ENCODE assay signal across 9 cellular contexts in genomic region chr7:130141858-130142653, GRCh38.
DNase-seq lines count a peak whose midpoint lies in the region; ATAC-seq, FAIRE-seq and TF ChIP-seq lines count a peak whose summit lies in the region.
"Had no signal": no experiment of that assay in that cellular context is flagged by ENCODE, and none has a peak within 500 bp of the region (broad histone marks: within the 10 kb centered on the region; RNA-seq: fewer than 3 reads in every experiment).

No MANE protein-coding gene starts in this region.

- H3K27ac ChIP-seq in DOHH2 (ENCODE audit: low read depth, low read length) (no peak overlapping the region), psoas muscle (no peak overlapping the region), small intestine (ENCODE audit: low read depth in 1 of 2, low read length in 1 of 2) (peak overlapping the region in 1 of 2 donors; percentile 75)
- H3K27ac ChIP-seq: WERI-Rb-1 had no signal

- H3K4me3 ChIP-seq in DOHH2 (ENCODE audit: low read length) (peak overlapping the region; percentile 73), psoas muscle (peak overlapping the region; percentile 55), small intestine (ENCODE audit: low read depth in 1 of 2, low read length in 2 of 2) (peak overlapping the region in 1 of 2 donors; percentile 35)

- DNase-seq in activated CD4-positive, alpha-beta memory T cell treated with anti-CD3 and anti-CD28 coated beads for 36 hours: no peak
- DNase-seq in left cardiac atrium (no peak), psoas muscle (no peak), dermis blood vessel endothelial cell (no peak), small intestine (no peak)
- DNase-seq: WERI-Rb-1 had no signal

- peaks cover 6% of the 10 kb centered on the region for H3K36me3 Mint-ChIP-seq in activated CD4-positive, alpha-beta memory T cell treated with anti-CD3 and anti-CD28 coated beads for 36 hours

- no peaks in the 10 kb centered on the region for H3K36me3 ChIP-seq in DOHH2 (ENCODE audit: control insufficient read depth, low read length)
- peaks cover 0 to 14% of the 10 kb centered on the region in 2 donors for H3K36me3 ChIP-seq in psoas muscle (ENCODE audit: insufficient read depth in 1 of 2, low read depth in 1 of 2)
- peaks cover 2% of the 10 kb centered on the region in 2 donors for H3K36me3 ChIP-seq in small intestine (ENCODE audit: control insufficient read depth in 2 of 2, insufficient read depth in 2 of 2, low read length in 2 of 2)
- H3K36me3 ChIP-seq: WERI-Rb-1 had no signal

- CTCF ChIA-PET in activated CD4-positive, alpha-beta memory T cell treated with anti-CD3 and anti-CD28 coated beads for 36 hours (lab: Charles Lee): no interaction called here

- no peak for FAIRE-seq in small intestine (lab: Jason Lieb, UNC)

- peaks cover 14% of the 10 kb centered on the region for H3K27me3 ChIP-seq in DOHH2 (ENCODE audit: control insufficient read depth, low read length)
- no peaks in the 10 kb centered on the region for H3K27me3 ChIP-seq in psoas muscle (ENCODE audit: insufficient read depth in 3 of 3, low read length in 2 of 3)
- no peaks in the 10 kb centered on the region for H3K27me3 ChIP-seq in small intestine (ENCODE audit: control insufficient read depth in 2 of 2, insufficient read depth in 2 of 2, low read length in 2 of 2)

- no peaks in the 10 kb centered on the region for H3K27me3 Mint-ChIP-seq in activated CD4-positive, alpha-beta memory T cell treated with anti-CD3 and anti-CD28 coated beads for 36 hours

- H3K4me1 Mint-ChIP-seq in activated CD4-positive, alpha-beta memory T cell treated with anti-CD3 and anti-CD28 coated beads for 36 hours (ENCODE audit: low read depth): peaks cover 4% of the 10 kb centered on the region

- peak overlapping the region; percentile 45 for H3K4me3 Mint-ChIP-seq in activated CD4-positive, alpha-beta memory T cell treated with anti-CD3 and anti-CD28 coated beads for 36 hours

- TF ChIP-seq POLR2A in GM18505 (IDR thresholded peaks at IDR 0.05; ENCODE audit: borderline replicate concordance, extremely low read depth, insufficient read depth, insufficient read length): no peak

- H3K9me3 ChIP-seq in DOHH2 (ENCODE audit: control insufficient read depth, insufficient read depth, low read length) (no peaks in the 10 kb centered on the region), psoas muscle (no peaks in the 10 kb centered on the region), small intestine (ENCODE audit: control insufficient read depth, low read depth) (no peaks in the 10 kb centered on the region)

- intact Hi-C loops in activated CD4-positive, alpha-beta memory T cell treated with anti-CD3 and anti-CD28 coated beads for 36 hours (cut with micrococcal nuclease): loop anchor here (1.0 kb wide), 1 partner anchor 72 kb away; the partner anchor contains the start of gene KLHDC10
- intact Hi-C loops in left cardiac atrium (cut with DNase I): no loop called here
- intact Hi-C loops in psoas muscle (cut with DNase I): no loop called here

- peaks cover 11% of the 10 kb centered on the region for H3F3A ChIP-seq in DOHH2 (ENCODE audit: control insufficient read depth, insufficient read depth)

- POLR2A ChIA-PET in activated CD4-positive, alpha-beta memory T cell treated with anti-CD3 and anti-CD28 coated beads for 36 hours (lab: Charles Lee): no interaction called here

- H3K9me3 Mint-ChIP-seq in activated CD4-positive, alpha-beta memory T cell treated with anti-CD3 and anti-CD28 coated beads for 36 hours: no peaks in the 10 kb centered on the region

- no peak for TF ChIP-seq CTCF in DOHH2 (IDR thresholded peaks at IDR 0.05; ENCODE audit: low read depth, low read length, poor library complexity, severe bottlenecking)
- TF ChIP-seq CTCF in psoas muscle (IDR thresholded peaks at IDR 0.05): no peak

- WGBS in psoas muscle, 3 donors: 64 to 70% (median 69%) methylated on average over 18 of the region's 18 CpGs
- WGBS in small intestine, 3 donors: 63 to 74% (median 71%) methylated on average over 18 of the region's 18 CpGs

- H3K9me2 ChIP-seq in DOHH2 (replicated peaks; ENCODE audit: control insufficient read depth, low read length): no peaks in the 10 kb centered on the region

- H3K4me2 ChIP-seq in DOHH2 (ENCODE audit: low read length): peak overlapping the region; percentile 82

- no peaks in the 10 kb centered on the region for H3K79me2 ChIP-seq in DOHH2 (ENCODE audit: control insufficient read depth, low read length)

- peaks cover 32% of the 10 kb centered on the region for H3K4me1 ChIP-seq in DOHH2 (ENCODE audit: control insufficient read depth, low read length)
- no peaks in the 10 kb centered on the region for H3K4me1 ChIP-seq in psoas muscle
- peaks cover 0 to 5% of the 10 kb centered on the region in 2 donors for H3K4me1 ChIP-seq in small intestine (ENCODE audit: control insufficient read depth in 2 of 2, insufficient read depth in 1 of 2, low read depth in 1 of 2, low read length in 1 of 2)

- no peaks in the 10 kb centered on the region for H4K20me1 ChIP-seq in DOHH2 (ENCODE audit: control insufficient read depth, insufficient read depth, low read depth, low read length)

- ATAC-seq in left cardiac atrium: peak; percentile 3 to 22
- ATAC-seq in psoas muscle: peak in 1 of 4 donors; percentile 2
- ATAC-seq in GM18505 (IDR thresholded peaks at IDR 0.05; ENCODE audit: unreplicated experiment): no peak
- no peak for ATAC-seq in GM18520 (IDR thresholded peaks at IDR 0.05; ENCODE audit: unreplicated experiment)

- no peak overlapping the region for H3K27ac Mint-ChIP-seq in activated CD4-positive, alpha-beta memory T cell treated with anti-CD3 and anti-CD28 coated beads for 36 hours

Comparison
In these comparisons a context has a peak if more than half of its experiments do, and no peak if none do; other contexts are left out.
1. ATAC-seq: peak in left cardiac atrium (2 of 2); none in GM18505 (single experiment) and GM18520 (single experiment).